In the genomic region with DNA sequence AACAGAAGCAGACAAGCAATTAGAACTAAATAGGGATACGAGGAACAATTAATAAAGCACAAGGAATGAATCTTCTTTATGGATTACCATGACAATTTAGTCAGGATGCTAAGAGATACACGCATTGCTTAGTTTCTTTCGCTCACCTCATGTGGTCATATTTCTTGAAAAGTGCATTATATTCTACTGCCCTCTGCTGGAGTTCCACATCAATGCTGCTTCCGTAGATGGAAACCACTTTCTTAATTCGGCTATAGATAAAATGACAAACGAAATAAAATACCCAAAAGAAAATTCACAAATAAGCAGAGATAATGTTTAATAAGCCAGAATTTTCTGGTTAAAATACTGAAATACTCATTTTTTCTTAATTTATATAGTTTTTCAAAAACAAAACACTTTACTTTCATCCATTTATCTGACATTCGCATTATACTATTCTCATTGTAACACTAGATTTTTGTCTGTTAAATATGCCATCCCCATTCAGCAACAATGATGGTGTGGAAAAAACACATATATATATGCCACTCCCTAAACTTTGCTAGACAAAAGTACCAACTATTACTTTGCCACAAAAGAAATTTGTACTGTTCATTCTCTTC, we compare ENCODE assay signal across 8 cellular contexts. TPM values are rescaled to one million over a fixed set of nuclear protein-coding genes. Genes with fewer than 3 reads are reported as not detected.
DNase-seq lines count a peak whose midpoint lies in the region; ATAC-seq and TF ChIP-seq lines count a peak whose summit lies in the region.

No MANE protein-coding gene starts in this region.

- H3K9me3 Mint-ChIP-seq in endothelial cell (ENCODE audit: unreplicated experiment): no peaks in the 10 kb centered on the region

- no peak for ATAC-seq in RWPE2 (ENCODE audit: low read depth)
- no peak for ATAC-seq in HG02981 (IDR thresholded peaks at IDR 0.05; ENCODE audit: unreplicated experiment)

- no peaks in the 10 kb centered on the region for H3K27me3 ChIP-seq in RWPE2 (ENCODE audit: insufficient read depth, poor library complexity, severe bottlenecking)

- H3K4me3 ChIP-seq in RWPE2 (ENCODE audit: severe bottlenecking): no peak overlapping the region

- peaks cover 96% of the 10 kb centered on the region for H3K36me3 ChIP-seq in RWPE2 (ENCODE audit: low read depth)

- H3K4me1 Mint-ChIP-seq in endothelial cell (ENCODE audit: unreplicated experiment): no peaks in the 10 kb centered on the region

- no peaks in the 10 kb centered on the region for H3K27me3 Mint-ChIP-seq in endothelial cell (ENCODE audit: unreplicated experiment)

- H3K27ac ChIP-seq in RWPE2 (ENCODE audit: poor library complexity, severe bottlenecking): no peak overlapping the region

- no peak overlapping the region for H3K27ac Mint-ChIP-seq in endothelial cell (ENCODE audit: unreplicated experiment)

- H3K4me1 ChIP-seq in RWPE2 (ENCODE audit: insufficient read depth, poor library complexity, severe bottlenecking): no peaks in the 10 kb centered on the region

- peaks cover 13% of the 10 kb centered on the region for H3K36me3 Mint-ChIP-seq in endothelial cell (ENCODE audit: low read depth, unreplicated experiment)

- TF ChIP-seq CTCF in RWPE2 (IDR thresholded peaks at IDR 0.05; ENCODE audit: poor library complexity, severe bottlenecking) (peak; percentile 80), endothelial cell (IDR thresholded peaks at IDR 0.05; ENCODE audit: unreplicated experiment) (peak; percentile 62)

- DNase-seq in NCI-H1417 (lab: John Stamatoyannopoulos, UW) (peak in 2 of 3 experiments; percentile 2 to 57), NCI-H1417 treated with DMSO at 0.1 percent for 48 hours (lab: John Stamatoyannopoulos, UW) (no peak), HCEC 1CT (peak; percentile 26), RWPE2 (ENCODE audit: low spot score) (no peak), endothelial cell (ENCODE audit: low spot score) (no peak), non-pigmented ciliary epithelial cell (ENCODE audit: low read depth) (peak; percentile 18), islet precursor cell (no peak)

- H3K9me3 ChIP-seq in RWPE2 (ENCODE audit: severe bottlenecking): no peaks in the 10 kb centered on the region

- H3K4me3 Mint-ChIP-seq in endothelial cell (ENCODE audit: unreplicated experiment): no peak overlapping the region

RNA-seq across cellular contexts. Expression of a gene that starts 22.0 kb away (rescaled TPM):
- 7.3 TPM for total RNA-seq in endothelial cell (ENCODE audit: unreplicated experiment)

Comparison
In these comparisons a context has a peak if more than half of its experiments do, and no peak if none do; other contexts are left out.
1. DNase-seq: peak in NCI-H1417 (2 of 3), HCEC 1CT (single experiment) and non-pigmented ciliary epithelial cell (single experiment); none in NCI-H1417 treated with DMSO at 0.1 percent for 48 hours (single experiment), RWPE2 (single experiment), endothelial cell (single experiment) and islet precursor cell (single experiment).